12 cellular contexts compared by ENCODE assay signal in genomic region chr10:13115832-13116793, GRCh38. TPM values are rescaled to one million over a fixed set of nuclear protein-coding genes. Genes with fewer than 3 reads are reported as not detected.
A peak's percentile ranks its signal among the peaks of the same experiment; 100 is the strongest.
DNase-seq lines count a peak whose midpoint lies in the region; ATAC-seq and TF ChIP-seq lines count a peak whose summit lies in the region.
"Had no signal": no experiment of that assay in that cellular context is flagged by ENCODE, and none has a peak within 500 bp of the region (broad histone marks: within the 10 kb centered on the region; RNA-seq: fewer than 3 reads in every experiment).

No MANE protein-coding gene starts in this region.

- ATAC-seq in GM21619 (IDR thresholded peaks at IDR 0.05; ENCODE audit: unreplicated experiment) (peak; percentile 83), HG03280 (IDR thresholded peaks at IDR 0.05; ENCODE audit: unreplicated experiment) (no peak)
- ATAC-seq: gastroesophageal sphincter had no signal

- no peaks in the 10 kb centered on the region for H3K9me3 Mint-ChIP-seq in CD4-positive, alpha-beta memory T cell
- no peaks in the 10 kb centered on the region for H3K9me3 Mint-ChIP-seq in activated T-helper 2 cell treated with anti-CD3 and anti-CD28 coated beads, Interferon-gamma antibody, Interleukin-2, Interleukin-4, amounts not matched to agents 10 μg/mL and 5 μg/mL and 100 μg/mL, durations not matched to agents 14 hours and 24 hours and 36 hours
- no peaks in the 10 kb centered on the region for H3K9me3 Mint-ChIP-seq in glutamatergic neuron (ENCODE audit: unreplicated experiment)

- no peaks in the 10 kb centered on the region for H3K27me3 Mint-ChIP-seq in CD4-positive, alpha-beta memory T cell
- H3K27me3 Mint-ChIP-seq in activated T-helper 2 cell treated with anti-CD3 and anti-CD28 coated beads, Interferon-gamma antibody, Interleukin-2, Interleukin-4, amounts not matched to agents 10 μg/mL and 5 μg/mL and 100 μg/mL, durations not matched to agents 14 hours and 24 hours and 36 hours (ENCODE audit: low read depth), result no peaks in the 10 kb centered on the region
- H3K27me3 Mint-ChIP-seq in glutamatergic neuron (ENCODE audit: unreplicated experiment), result peaks cover 2% of the 10 kb centered on the region

- no peaks in the 10 kb centered on the region for H3K27me3 ChIP-seq in CD4-positive, alpha-beta memory T cell (ENCODE audit: insufficient read depth, low read length)
- no peaks in the 10 kb centered on the region for H3K27me3 ChIP-seq in dorsolateral prefrontal cortex
- H3K27me3 ChIP-seq: gastroesophageal sphincter had no signal

- peak overlapping the region; percentile 54 to 84 (median 78) for H3K4me3 Mint-ChIP-seq in CD4-positive, alpha-beta memory T cell
- H3K4me3 Mint-ChIP-seq in activated T-helper 2 cell treated with anti-CD3 and anti-CD28 coated beads, Interferon-gamma antibody, Interleukin-2, Interleukin-4, amounts not matched to agents 10 μg/mL and 5 μg/mL and 100 μg/mL, durations not matched to agents 14 hours and 24 hours and 36 hours (ENCODE audit: low read depth), result peak overlapping the region; percentile 11
- H3K4me3 Mint-ChIP-seq in glutamatergic neuron (ENCODE audit: unreplicated experiment), result no peak overlapping the region

- DNase-seq in CD4-positive, alpha-beta memory T cell, result peak; percentile 23 to 50 (median 47)
- DNase-seq in activated T-helper 2 cell treated with anti-CD3 and anti-CD28 coated beads, Interferon-gamma antibody, Interleukin-2, Interleukin-4, amounts not matched to agents 10 μg/mL and 5 μg/mL and 100 μg/mL, durations not matched to agents 14 hours and 24 hours and 36 hours (ENCODE audit: low spot score), result no peak
- DNase-seq in lung microvascular endothelial cell (ENCODE audit: low read depth in 2 of 2) (peak; percentile 6 to 47), glutamatergic neuron (no peak), dorsolateral prefrontal cortex (no peak), hypothalamus (lab: John Stamatoyannopoulos, UW) (no peak)
- DNase-seq: NCI-H526 treated with DMSO at 0.1 percent for 48 hours had no signal

- H3K4me1 ChIP-seq in CD4-positive, alpha-beta memory T cell (ENCODE audit: insufficient read depth, low read length), result peaks cover 18% of the 10 kb centered on the region
- H3K4me1 ChIP-seq: gastroesophageal sphincter had no signal

- H3K27ac Mint-ChIP-seq in CD4-positive, alpha-beta memory T cell, result peak overlapping the region; percentile 76 to 94 (median 92)
- H3K27ac Mint-ChIP-seq in activated T-helper 2 cell treated with anti-CD3 and anti-CD28 coated beads, Interferon-gamma antibody, Interleukin-2, Interleukin-4, amounts not matched to agents 10 μg/mL and 5 μg/mL and 100 μg/mL, durations not matched to agents 14 hours and 24 hours and 36 hours, result peak overlapping the region; percentile 30
- no peak overlapping the region for H3K27ac Mint-ChIP-seq in glutamatergic neuron (ENCODE audit: unreplicated experiment)

- no peak overlapping the region for H3K4me3 ChIP-seq in CD4-positive, alpha-beta memory T cell (ENCODE audit: low read length in 2 of 2)
- no peak overlapping the region for H3K4me3 ChIP-seq in dorsolateral prefrontal cortex
- H3K4me3 ChIP-seq: gastroesophageal sphincter had no signal

- peaks cover 65% of the 10 kb centered on the region for H3K36me3 ChIP-seq in CD4-positive, alpha-beta memory T cell (ENCODE audit: insufficient read depth, low read length)
- H3K36me3 ChIP-seq: neutrophil had no signal

- H3K4me1 Mint-ChIP-seq in CD4-positive, alpha-beta memory T cell, result peaks cover 19 to 37% (median 27%) of the 10 kb centered on the region in 4 donors
- peaks cover 16% of the 10 kb centered on the region for H3K4me1 Mint-ChIP-seq in activated T-helper 2 cell treated with anti-CD3 and anti-CD28 coated beads, Interferon-gamma antibody, Interleukin-2, Interleukin-4, amounts not matched to agents 10 μg/mL and 5 μg/mL and 100 μg/mL, durations not matched to agents 14 hours and 24 hours and 36 hours (ENCODE audit: low read depth)
- no peaks in the 10 kb centered on the region for H3K4me1 Mint-ChIP-seq in glutamatergic neuron (ENCODE audit: low read depth, unreplicated experiment)

- TF ChIP-seq CTCF in glutamatergic neuron (IDR thresholded peaks at IDR 0.05; ENCODE audit: partially characterized antibody, unreplicated experiment), result no peak
- TF ChIP-seq CTCF in dorsolateral prefrontal cortex (IDR thresholded peaks at IDR 0.05 in 54 of 56, conservative IDR thresholded peaks at IDR 0.05 in 2 of 56; ENCODE audit: low read depth in 1 of 56, partially characterized antibody in 56 of 56), result no peak

- intact Hi-C loops in CD4-positive, alpha-beta memory T cell (cut with micrococcal nuclease), result no loop called here
- intact Hi-C loops in activated T-helper 2 cell treated with anti-CD3 and anti-CD28 coated beads, Interferon-gamma antibody, Interleukin-2, Interleukin-4, amounts not matched to agents 10 μg/mL and 5 μg/mL and 100 μg/mL, durations not matched to agents 14 hours and 24 hours and 36 hours (cut with micrococcal nuclease), result no loop called here
- intact Hi-C loops in dorsolateral prefrontal cortex (cut with DNase I), result no loop called here

- no peaks in the 10 kb centered on the region for H3K9me3 ChIP-seq in CD4-positive, alpha-beta memory T cell (ENCODE audit: control insufficient read depth in 1 of 2, low read length in 2 of 2)
- H3K9me3 ChIP-seq: gastroesophageal sphincter, neutrophil had no signal

- CTCF ChIA-PET in CD4-positive, alpha-beta memory T cell (lab: Charles Lee; ENCODE audit: partially characterized antibody), result interaction anchor here (0.6 to 2.6 kb wide), 5 partner anchors 9 to 186 kb away, joined by 3 to 14 read pairs (median 4); partner anchors contain the start of gene OPTN

- peak overlapping the region; percentile 54 for H3K27ac ChIP-seq in CD4-positive, alpha-beta memory T cell (ENCODE audit: low read depth, low read length)
- peak overlapping the region in 10 of 59 donors; percentile 0 to 49 (median 12) for H3K27ac ChIP-seq in dorsolateral prefrontal cortex
- H3K27ac ChIP-seq: KMS-11, neutrophil had no signal

- POLR2A ChIA-PET in CD4-positive, alpha-beta memory T cell (lab: Charles Lee; ENCODE audit: partially characterized antibody), result interaction anchor here (0.9 to 1.1 kb wide), 2 partner anchors 9 to 17 kb away, joined by 3 read pairs; partner anchors contain the start of gene OPTN

- H3K36me3 Mint-ChIP-seq in CD4-positive, alpha-beta memory T cell, result peaks cover 66 to 74% of the 10 kb centered on the region in 2 donors
- H3K36me3 Mint-ChIP-seq in activated T-helper 2 cell treated with anti-CD3 and anti-CD28 coated beads, Interferon-gamma antibody, Interleukin-2, Interleukin-4, amounts not matched to agents 10 μg/mL and 5 μg/mL and 100 μg/mL, durations not matched to agents 14 hours and 24 hours and 36 hours (ENCODE audit: low read depth), result peaks cover 70% of the 10 kb centered on the region
- H3K36me3 Mint-ChIP-seq in glutamatergic neuron (ENCODE audit: unreplicated experiment), result no peaks in the 10 kb centered on the region

RNA-seq across cellular contexts. Expression of gene OPTN, which starts 16.1 kb away (rescaled TPM):
- 100 to 1,000 TPM; 148 TPM for total RNA-seq in CD4-positive, alpha-beta memory T cell
- polyA plus RNA-seq in CD4-positive, alpha-beta memory T cell, result 100 to 1,000 TPM in 1 of 2 donors, 10 to 100 TPM in 1; 40.3 to 101 TPM
- 49.0 and 53.2 TPM in 2 replicates for total RNA-seq in activated T-helper 2 cell treated with anti-CD3 and anti-CD28 coated beads, Interferon-gamma antibody, Interleukin-2, Interleukin-4, amounts not matched to agents 10 μg/mL and 5 μg/mL and 100 μg/mL, durations not matched to agents 14 hours and 24 hours and 36 hours
- total RNA-seq in lung microvascular endothelial cell, result 70.8 and 105 TPM in 2 replicates
- 90.6 TPM for total RNA-seq in glutamatergic neuron (ENCODE audit: unreplicated experiment)
- 100 to 1,000 TPM in 110 of 120 experiments, 10 to 100 TPM in 10; 84.3 to 188 (median 136) TPM for total RNA-seq in dorsolateral prefrontal cortex

RNA-seq across cellular contexts. Expression of gene MCM10, which starts 45.2 kb away (rescaled TPM):
- total RNA-seq in CD4-positive, alpha-beta memory T cell, result under 1 TPM in 1 of 2 experiments, not detected in 1; 0.17 TPM
- not detected for polyA plus RNA-seq in CD4-positive, alpha-beta memory T cell
- 73.3 and 78.5 TPM in 2 replicates for total RNA-seq in activated T-helper 2 cell treated with anti-CD3 and anti-CD28 coated beads, Interferon-gamma antibody, Interleukin-2, Interleukin-4, amounts not matched to agents 10 μg/mL and 5 μg/mL and 100 μg/mL, durations not matched to agents 14 hours and 24 hours and 36 hours
- total RNA-seq in lung microvascular endothelial cell (2.4 and 5.0 TPM in 2 replicates), glutamatergic neuron (ENCODE audit: unreplicated experiment) (5.0 TPM), dorsolateral prefrontal cortex (1 to 10 TPM in 6 of 120 experiments, under 1 TPM in 45, not detected in 69; 0.11 to 2.1 (median 0.36) TPM)

Comparison
In these comparisons a context has a peak if more than half of its experiments do, and no peak if none do; other contexts are left out.
1. DNase-seq: peak in CD4-positive, alpha-beta memory T cell (5 of 5) and lung microvascular endothelial cell (2 of 2); none in activated T-helper 2 cell treated with anti-CD3 and anti-CD28 coated beads, Interferon-gamma antibody, Interleukin-2, Interleukin-4, amounts not matched to agents 10 μg/mL and 5 μg/mL and 100 μg/mL, durations not matched to agents 14 hours and 24 hours and 36 hours (single experiment), glutamatergic neuron (single experiment), dorsolateral prefrontal cortex (0 of 10) and hypothalamus (0 of 51).
2. RNA of gene MCM10, which starts 45.2 kb away (total RNA-seq): 73.3 to 78.5 TPM in activated T-helper 2 cell treated with anti-CD3 and anti-CD28 coated beads, Interferon-gamma antibody, Interleukin-2, Interleukin-4, amounts not matched to agents 10 μg/mL and 5 μg/mL and 100 μg/mL, durations not matched to agents 14 hours and 24 hours and 36 hours; 5.0 TPM in glutamatergic neuron (single experiment), 2.4 to 5.0 TPM in lung microvascular endothelial cell, 0.17 TPM in CD4-positive, alpha-beta memory T cell and 0.11 to 2.1 TPM in dorsolateral prefrontal cortex; every median in the first group is over 10 times any median in the second.